9 cellular contexts compared by ENCODE assay signal in the genomic region with DNA sequence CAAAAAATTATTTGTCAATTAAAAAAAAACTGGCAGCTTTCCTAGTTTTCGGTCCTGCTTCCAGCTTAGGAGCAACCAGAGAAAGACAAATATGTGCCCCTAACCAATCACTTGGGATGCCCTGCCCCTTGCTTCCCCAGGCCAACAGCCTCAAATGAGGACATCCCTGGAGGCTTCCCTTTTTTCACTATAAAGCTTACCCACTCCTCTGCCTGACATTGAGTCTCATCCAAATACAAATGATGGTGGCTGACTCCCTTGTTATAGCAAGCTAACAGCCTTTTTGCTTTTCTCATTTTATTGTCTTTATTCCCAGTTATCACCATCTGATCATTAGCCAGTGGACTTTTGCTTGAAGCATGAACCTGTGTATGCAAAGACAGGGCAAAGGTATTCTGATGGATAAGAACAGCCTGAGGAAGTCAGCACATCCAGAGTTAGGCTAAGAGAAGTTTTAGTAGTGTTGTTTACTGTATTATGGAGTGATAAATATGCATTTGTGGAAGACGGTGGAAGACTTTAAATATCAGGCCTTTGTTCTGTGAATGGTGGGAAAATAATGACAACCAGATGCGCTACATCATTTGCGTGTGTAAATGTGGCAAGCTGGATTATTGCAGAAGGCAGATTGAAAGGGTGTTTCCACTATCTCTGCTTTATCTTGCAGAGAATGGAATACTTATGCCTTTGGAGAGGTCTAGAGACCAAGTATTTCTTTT. TPM values are rescaled to one million over a fixed set of nuclear protein-coding genes. Genes with fewer than 3 reads are reported as not detected.
DNase-seq lines count a peak whose midpoint lies in the region; ATAC-seq, FAIRE-seq and TF ChIP-seq lines count a peak whose summit lies in the region.
"Had no signal": no experiment of that assay in that cellular context is flagged by ENCODE, and none has a peak within 500 bp of the region (broad histone marks: within the 10 kb centered on the region; RNA-seq: fewer than 3 reads in every experiment).

No MANE protein-coding gene starts in this region.

- peak overlapping the region; percentile 84 for H3K4me2 ChIP-seq in HepG2 (ENCODE audit: low read depth, low read length)

- H3K4me1 ChIP-seq in right atrium auricular region (peaks cover 0 to 28% of the 10 kb centered on the region in 2 donors), HepG2 (ENCODE audit: insufficient read depth, low read length) (peaks cover 23% of the 10 kb centered on the region), uterus (peaks cover 0 to 15% of the 10 kb centered on the region in 2 donors)

- intact Hi-C loops in left cardiac atrium (cut with DNase I) (no loop called here), HepG2 (cut with micrococcal nuclease; ENCODE audit: unreplicated experiment) (loop anchor here (2.0 kb wide), 1 partner anchor 26 kb away; no protein-coding TSS in a partner anchor), uterus (cut with DNase I; ENCODE audit: low total_unique reads) (no loop called here), left colon (cut with DNase I, micrococcal nuclease) (no loop called here)

- POLR2A ChIA-PET in HepG2 (lab: Yijun Ruan, JAX), result interaction anchor here (0.5 to 7.0 kb wide), 4 partner anchors 26 to 152 kb away, joined by 3 to 83 read pairs (median 3); a partner anchor contains a TSS

- peak overlapping the region; percentile 72; the same call in 1 of the 2 replicates for H3K9ac ChIP-seq in HepG2 (ENCODE audit: insufficient read depth, low read depth, low read length)

- no peak for TF ChIP-seq RAD21 in HepG2 (CRISPR knock-in tag; IDR thresholded peaks at IDR 0.05)

- H2AFZ ChIP-seq in HepG2 (ENCODE audit: low read length), result peak overlapping the region; percentile 48

- peaks cover 25% of the 10 kb centered on the region for H3K79me2 ChIP-seq in HepG2 (ENCODE audit: insufficient read depth, low read length)

- BruUV-seq in HepG2 (replicated peaks; lab: Mats Ljungman, UMichigan), result no TSS peak

- no peak for FAIRE-seq in HepG2 (lab: Jason Lieb, UNC)

- H3K36me3 ChIP-seq in right atrium auricular region (no peaks in the 10 kb centered on the region), HepG2 (replicated peaks in 1 of 2; ENCODE audit: control insufficient read depth in 1 of 2, insufficient read depth in 2 of 2, low read length in 2 of 2) (no peaks in the 10 kb centered on the region), uterus (no peaks in the 10 kb centered on the region)

- 74% methylated on average over 4 of the region's 4 CpGs for WGBS in HepG2 (ENCODE audit: low lambda C conversion rate)

- no peaks in the 10 kb centered on the region for H4K20me1 ChIP-seq in HepG2 (ENCODE audit: insufficient read depth, low read length)

- H3K9me3 ChIP-seq in right atrium auricular region, result no peaks in the 10 kb centered on the region
- H3K9me3 ChIP-seq in HepG2 (ENCODE audit: low read length), result no peaks in the 10 kb centered on the region
- no peaks in the 10 kb centered on the region for H3K9me3 ChIP-seq in uterus

- ATAC-seq in left cardiac atrium (no peak), HepG2 (no peak), GM18909 (IDR thresholded peaks at IDR 0.05; ENCODE audit: poor library complexity, unreplicated experiment) (no peak), left colon (no peak)

- TF ChIP-seq POLR2A in HepG2 (IDR thresholded peaks at IDR 0.05; ENCODE audit: insufficient read depth in 1 of 2, low read depth in 2 of 2, low read length in 2 of 2) (no peak), uterus (IDR thresholded peaks at IDR 0.05) (no peak)

- H3K27me3 ChIP-seq in right atrium auricular region (no peaks in the 10 kb centered on the region), HepG2 (ENCODE audit: control insufficient read depth in 1 of 2, insufficient read depth in 2 of 2, low read length in 2 of 2) (no peaks in the 10 kb centered on the region), uterus (no peaks in the 10 kb centered on the region)

- DNase-seq in right atrium auricular region (ENCODE audit: low spot score) (no peak), left cardiac atrium (no peak), HepG2 (ENCODE audit: low spot score) (no peak), uterus (no peak), SIG-M5 treated with dmso at 0.1 percent for 504 hours (lab: John Stamatoyannopoulos, UW; ENCODE audit: unreplicated experiment) (no peak), left colon (no peak)
- DNase-seq: NCI-H526 treated with DMSO at 0.1 percent for 48 hours had no signal

- no peak for TF ChIP-seq EP300 in HepG2 (IDR thresholded peaks at IDR 0.05; ENCODE audit: low read depth in 2 of 2, low read length in 2 of 2)
- no peak for TF ChIP-seq EP300 in HepG2 (CRISPR knock-in tag; IDR thresholded peaks at IDR 0.05; ENCODE audit: borderline replicate concordance)

- no peak for TF ChIP-seq CTCF in right atrium auricular region (IDR thresholded peaks at IDR 0.05)
- TF ChIP-seq CTCF in VCaP (conservative IDR thresholded peaks at IDR 0.05), result no peak
- no peak for TF ChIP-seq CTCF in HepG2 (CRISPR knock-in tag; IDR thresholded peaks at IDR 0.05)
- no peak for TF ChIP-seq CTCF in uterus (IDR thresholded peaks at IDR 0.05)

- H3K4me3 ChIP-seq in right atrium auricular region (no peak overlapping the region), HepG2 (replicated peaks in 1 of 3; ENCODE audit: insufficient read depth in 1 of 3, low read depth in 2 of 3, low read length in 3 of 3) (peak overlapping the region; percentile 74 to 99 (median 80); a peak in 5 of 6 replicates), uterus (no peak overlapping the region)

- in situ Hi-C loops in HepG2 (cut with HindIII; ENCODE audit: extremely low pct_ligation_motif_present, low pct_unique_long_range_greater_than_20kb), result no loop called here

- CTCF ChIA-PET in HepG2 (lab: Yijun Ruan, JAX; ENCODE audit: low intra/inter-chr PET ratio, low total read pairs), result no interaction called here

- H3K27ac ChIP-seq in right atrium auricular region (peak overlapping the region; percentile 81 to 89), VCaP (peak overlapping the region; percentile 82), HepG2 (ENCODE audit: extremely low read length, insufficient read depth, low read length) (no peak overlapping the region), uterus (peak overlapping the region; percentile 84 to 92)

TF ChIP-seq in HepG2, 621 proteins besides CTCF, POLR2A, EP300 and RAD21 (continues in another document):
- TF ChIP-seq ZNF3 (CRISPR knock-in tag; IDR thresholded peaks at IDR 0.05), result no peak

RNA-seq across cellular contexts. Expression of a gene that starts 1.7 kb away (rescaled TPM):
- 10 to 100 TPM; 26.5 to 34.0 TPM for total RNA-seq in right atrium auricular region
- total RNA-seq in left cardiac atrium, result 10 to 100 TPM; 33.5 to 36.5 TPM
- total RNA-seq in HepG2 (2016; rRNA removed; fragmentation: Illumina TruSeq; extraction: Trizol), result 14.2 and 15.8 TPM in 2 replicates
- 18.2 and 19.1 TPM in 2 replicates for total RNA-seq in HepG2 (2016; cell fraction: cytosol; rRNA removed; fragmentation: Illumina TruSeq; extraction: Trizol; ENCODE audit: low read depth)
- total RNA-seq in HepG2 (2016; cell fraction: insoluble cytoplasmic fraction; rRNA removed; fragmentation: Illumina TruSeq; extraction: Trizol), result 12.5 and 16.6 TPM in 2 replicates
- total RNA-seq in HepG2 (2016; cell fraction: membrane; rRNA removed; fragmentation: Illumina TruSeq; extraction: Trizol), result 37.4 and 37.5 TPM in 2 replicates
- total RNA-seq in HepG2 (2016; cell fraction: nucleus; rRNA removed; fragmentation: Illumina TruSeq; extraction: Trizol), result 9.5 and 10.1 TPM in 2 replicates
- polyA plus RNA-seq in HepG2 (2011; rRNA removed), result 13.7 and 20.8 TPM in 2 replicates
- polyA plus RNA-seq in HepG2 (2011; cell fraction: cytosol; rRNA removed), result 13.4 and 18.8 TPM in 2 replicates
- 21.0 and 23.0 TPM in 2 replicates for polyA plus RNA-seq in HepG2 (2011; cell fraction: nucleus; rRNA removed)
- 10.2 and 13.2 TPM in 2 replicates for polyA plus RNA-seq in HepG2 (2012)
- polyA plus RNA-seq in HepG2 (2016; cell fraction: cytosol; fragmentation: Illumina TruSeq; extraction: Trizol; ENCODE audit: low read depth), result 25.8 and 27.8 TPM in 2 replicates
- 14.5 and 18.7 TPM in 2 replicates for polyA plus RNA-seq in HepG2 (2016; cell fraction: insoluble cytoplasmic fraction; fragmentation: Illumina TruSeq; extraction: Trizol; ENCODE audit: low read depth)
- polyA plus RNA-seq in HepG2 (2016; cell fraction: membrane; fragmentation: Illumina TruSeq; extraction: Trizol; ENCODE audit: low read depth), result 34.2 and 39.7 TPM in 2 replicates
- 20.6 and 22.6 TPM in 2 replicates for polyA plus RNA-seq in HepG2 (2016; cell fraction: nucleus; fragmentation: Illumina TruSeq; extraction: Trizol; ENCODE audit: insufficient read depth, low read depth)
- 18.9 and 30.7 TPM in 2 replicates for polyA minus RNA-seq in HepG2 (2011; rRNA and poly(A)+ RNA removed; ENCODE audit: low replicate concordance)
- polyA minus RNA-seq in HepG2 (2011; cell fraction: cytosol; rRNA and poly(A)+ RNA removed), result 8.0 and 10.6 TPM in 2 replicates
- polyA minus RNA-seq in HepG2 (2011; cell fraction: nucleus; rRNA and poly(A)+ RNA removed), result 3.9 and 8.0 TPM in 2 replicates
- 10 to 100 TPM in 3 of 4 donors, 1 to 10 TPM in 1; 7.6 to 70.2 (median 33.6) TPM for total RNA-seq in uterus
- total RNA-seq in left colon, result 10 to 100 TPM; 33.7 to 39.1 TPM

RNA-seq across cellular contexts. Expression of a gene that starts 19.5 kb away (rescaled TPM):
- 1 to 10 TPM in 1 of 2 donors, under 1 TPM in 1; 0.78 to 2.2 TPM for total RNA-seq in right atrium auricular region
- 1 to 10 TPM; 3.1 to 3.5 TPM for total RNA-seq in left cardiac atrium
- total RNA-seq in HepG2 (2016; rRNA removed; fragmentation: Illumina TruSeq; extraction: Trizol), result 0.28 and 0.29 TPM in 2 replicates
- total RNA-seq in HepG2 (2016; cell fraction: cytosol; rRNA removed; fragmentation: Illumina TruSeq; extraction: Trizol; ENCODE audit: low read depth), result 0.09 TPM in 1 of 2 replicates, not detected in the other
- 0.12 and 0.22 TPM in 2 replicates for total RNA-seq in HepG2 (2016; cell fraction: insoluble cytoplasmic fraction; rRNA removed; fragmentation: Illumina TruSeq; extraction: Trizol)
- total RNA-seq in HepG2 (2016; cell fraction: membrane; rRNA removed; fragmentation: Illumina TruSeq; extraction: Trizol), result not detected in 2 replicates
- 0.28 TPM in 1 of 2 replicates, not detected in the other for total RNA-seq in HepG2 (2016; cell fraction: nucleus; rRNA removed; fragmentation: Illumina TruSeq; extraction: Trizol)
- polyA plus RNA-seq in HepG2 (2011; rRNA removed), result 1.1 and 2.4 TPM in 2 replicates
- polyA plus RNA-seq in HepG2 (2011; cell fraction: cytosol; rRNA removed), result 0.71 and 1.2 TPM in 2 replicates
- polyA plus RNA-seq in HepG2 (2011; cell fraction: nucleus; rRNA removed), result 3.8 and 5.7 TPM in 2 replicates
- polyA plus RNA-seq in HepG2 (2012), result 0.44 and 1.2 TPM in 2 replicates
- polyA plus RNA-seq in HepG2 (2016; cell fraction: cytosol; fragmentation: Illumina TruSeq; extraction: Trizol; ENCODE audit: low read depth), result not detected in 2 replicates
- 0.15 and 0.21 TPM in 2 replicates for polyA plus RNA-seq in HepG2 (2016; cell fraction: insoluble cytoplasmic fraction; fragmentation: Illumina TruSeq; extraction: Trizol; ENCODE audit: low read depth)
- 0.08 TPM in 1 of 2 replicates, not detected in the other for polyA plus RNA-seq in HepG2 (2016; cell fraction: membrane; fragmentation: Illumina TruSeq; extraction: Trizol; ENCODE audit: low read depth)
- 0.31 and 0.44 TPM in 2 replicates for polyA plus RNA-seq in HepG2 (2016; cell fraction: nucleus; fragmentation: Illumina TruSeq; extraction: Trizol; ENCODE audit: insufficient read depth, low read depth)
- polyA minus RNA-seq in HepG2 (2011; rRNA and poly(A)+ RNA removed; ENCODE audit: low replicate concordance), result 1.7 and 89.4 TPM in 2 replicates
- polyA minus RNA-seq in HepG2 (2011; cell fraction: cytosol; rRNA and poly(A)+ RNA removed), result 0.70 and 1.2 TPM in 2 replicates
- 1.4 and 2.6 TPM in 2 replicates for polyA minus RNA-seq in HepG2 (2011; cell fraction: nucleus; rRNA and poly(A)+ RNA removed)
- total RNA-seq in uterus, result 1 to 10 TPM in 3 of 4 donors, under 1 TPM in 1; 0.59 to 3.1 (median 1.2) TPM
- 1 to 10 TPM; 2.6 to 4.2 TPM for total RNA-seq in left colon

Comparison
In these comparisons a context has a peak if more than half of its experiments do, and no peak if none do; other contexts are left out.
1. H3K4me3 ChIP-seq: peak in HepG2 (3 of 3); none in right atrium auricular region (0 of 2) and uterus (0 of 2).